13 cellular contexts compared by ENCODE assay signal in the genomic region with DNA sequence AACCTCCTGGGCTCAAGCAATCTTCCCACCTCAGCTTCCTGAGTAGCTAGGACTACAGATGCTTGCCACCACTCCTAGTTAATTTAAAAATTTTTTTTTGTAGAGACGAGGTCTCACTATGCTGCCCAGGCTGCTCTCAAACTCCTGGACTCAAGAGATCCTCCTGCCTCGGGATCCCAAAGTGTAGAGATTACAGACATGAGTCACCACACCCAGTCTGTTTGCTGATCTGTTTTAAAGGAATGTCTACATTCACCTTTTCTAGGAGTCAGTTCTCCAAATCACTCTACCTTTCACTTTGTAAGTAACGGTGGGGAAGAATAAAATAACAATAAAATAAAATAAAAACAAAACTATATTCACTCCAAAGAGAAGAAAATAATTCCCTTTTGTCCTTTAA.
DNase-seq lines count a peak whose midpoint lies in the region; ATAC-seq and TF ChIP-seq lines count a peak whose summit lies in the region.
"Had no signal": no experiment of that assay in that cellular context is flagged by ENCODE, and none has a peak within 500 bp of the region (broad histone marks: within the 10 kb centered on the region; RNA-seq: fewer than 3 reads in every experiment).

No MANE protein-coding gene starts in this region.

- H3K4me2 ChIP-seq in GM23248 (ENCODE audit: unreplicated experiment): peak overlapping the region; percentile 38

- no peak for ATAC-seq in GM21360 (IDR thresholded peaks at IDR 0.05; ENCODE audit: unreplicated experiment)
- ATAC-seq in activated CD8-positive, alpha-beta T cell treated with anti-CD3 and anti-CD28 coated beads, Interleukin-2, amount 10 ng/mL, durations not matched to agents 7 days and 5 days: no peak
- ATAC-seq in activated CD4-positive, alpha-beta T cell treated with anti-CD3 and anti-CD28 coated beads for 36 hours: no peak
- ATAC-seq in HG02763 (IDR thresholded peaks at IDR 0.05; ENCODE audit: unreplicated experiment): no peak

- peaks cover 12% of the 10 kb centered on the region for H3K9me3 Mint-ChIP-seq in activated CD8-positive, alpha-beta T cell treated with anti-CD3 and anti-CD28 coated beads, Interleukin-2, amount 10 ng/mL, durations not matched to agents 7 days and 5 days (ENCODE audit: insufficient read depth)
- peaks cover 14% of the 10 kb centered on the region for H3K9me3 Mint-ChIP-seq in activated CD4-positive, alpha-beta T cell treated with anti-CD3 and anti-CD28 coated beads for 36 hours (ENCODE audit: low read depth)

- H3K4me3 Mint-ChIP-seq in activated CD8-positive, alpha-beta T cell treated with anti-CD3 and anti-CD28 coated beads, Interleukin-2, amount 10 ng/mL, durations not matched to agents 7 days and 5 days: no peak overlapping the region
- no peak overlapping the region for H3K4me3 Mint-ChIP-seq in activated CD4-positive, alpha-beta T cell treated with anti-CD3 and anti-CD28 coated beads for 36 hours
- H3K4me3 Mint-ChIP-seq: T-helper 1 cell treated with Interleukin-12 subunit alpha and Interleukin-12 subunit beta and Interleukin-4 antibody, amounts not matched to agents 30 μg/mL and 1 μg/mL, for 36 hours had no signal

- no peak for TF ChIP-seq EP300 in sigmoid colon (IDR thresholded peaks at IDR 0.05)

- 0 out of 2 replicates have a peak, but pooled peaks cover 3% of the 10 kb centered on the region for H4K20me1 ChIP-seq in GM23248 (ENCODE audit: insufficient read depth)

- H3K4me1 Mint-ChIP-seq in activated CD8-positive, alpha-beta T cell treated with anti-CD3 and anti-CD28 coated beads, Interleukin-2, amount 10 ng/mL, durations not matched to agents 7 days and 5 days (ENCODE audit: low read depth): no peaks in the 10 kb centered on the region
- peaks cover 2% of the 10 kb centered on the region for H3K4me1 Mint-ChIP-seq in activated CD4-positive, alpha-beta T cell treated with anti-CD3 and anti-CD28 coated beads for 36 hours

- peaks cover 55% of the 10 kb centered on the region for H3K4me1 ChIP-seq in GM23248 (ENCODE audit: insufficient read depth)
- H3K4me1 ChIP-seq in sigmoid colon: peaks cover 0 to 73% (median 65%) of the 10 kb centered on the region in 4 donors

- POLR2A ChIA-PET in activated CD8-positive, alpha-beta T cell treated with anti-CD3 and anti-CD28 coated beads, Interleukin-2, amount 10 ng/mL, durations not matched to agents 7 days and 5 days (lab: Charles Lee): interaction anchor here (0.5 kb wide), 1 partner anchor 179 kb away, joined by 3 read pairs; no protein-coding TSS in a partner anchor
- POLR2A ChIA-PET in activated CD4-positive, alpha-beta T cell treated with anti-CD3 and anti-CD28 coated beads for 36 hours (lab: Charles Lee): no interaction called here

- H3F3A ChIP-seq in GM23248 (ENCODE audit: insufficient read depth): peaks cover 87% of the 10 kb centered on the region

- no peak overlapping the region for H2AFZ ChIP-seq in GM23248

- no peak overlapping the region; the same call in 1 of the 2 replicates for H3K9ac ChIP-seq in GM23248

- no peaks in the 10 kb centered on the region for H3K27me3 Mint-ChIP-seq in activated CD8-positive, alpha-beta T cell treated with anti-CD3 and anti-CD28 coated beads, Interleukin-2, amount 10 ng/mL, durations not matched to agents 7 days and 5 days (ENCODE audit: low read depth)
- no peaks in the 10 kb centered on the region for H3K27me3 Mint-ChIP-seq in activated CD4-positive, alpha-beta T cell treated with anti-CD3 and anti-CD28 coated beads for 36 hours

- H3K36me3 ChIP-seq in GM23248 (ENCODE audit: low read depth): peaks cover 37% of the 10 kb centered on the region; the same call in 1 of the 2 replicates
- peaks cover 0 to 7% (median 2%) of the 10 kb centered on the region in 4 donors for H3K36me3 ChIP-seq in sigmoid colon
- H3K36me3 ChIP-seq: lower lobe of right lung had no signal

- DNase-seq in GM23248 (peak; percentile 68), RPMI7951 (ENCODE audit: low read depth) (peak; percentile 69), fibroblast of villous mesenchyme (ENCODE audit: low read depth) (peak; percentile 71), sigmoid colon (no peak)
- no peak for DNase-seq in activated CD8-positive, alpha-beta T cell treated with anti-CD3 and anti-CD28 coated beads, Interleukin-2, amount 10 ng/mL, durations not matched to agents 7 days and 5 days
- DNase-seq in activated CD4-positive, alpha-beta T cell treated with anti-CD3 and anti-CD28 coated beads for 36 hours: no peak
- DNase-seq: COR-L47, KG1, lower lobe of right lung, NCI-H446 treated with DMSO at 0.1 percent for 48 hours had no signal

- intact Hi-C loops in sigmoid colon (cut with DNase I): loop anchor here (5.0 kb wide), 1 partner anchor 48 kb away; no protein-coding TSS in a partner anchor
- intact Hi-C loops in activated CD4-positive, alpha-beta T cell treated with anti-CD3 and anti-CD28 coated beads for 36 hours (cut with DNase I, micrococcal nuclease): no loop called here

- in situ Hi-C loops in GM23248 (cut with MboI): no loop called here

- H3K36me3 Mint-ChIP-seq in activated CD8-positive, alpha-beta T cell treated with anti-CD3 and anti-CD28 coated beads, Interleukin-2, amount 10 ng/mL, durations not matched to agents 7 days and 5 days (ENCODE audit: low read depth): no peaks in the 10 kb centered on the region
- H3K36me3 Mint-ChIP-seq in activated CD4-positive, alpha-beta T cell treated with anti-CD3 and anti-CD28 coated beads for 36 hours (ENCODE audit: low read depth): peaks cover 5% of the 10 kb centered on the region

- no peaks in the 10 kb centered on the region for H3K27me3 ChIP-seq in GM23248 (replicated peaks; ENCODE audit: insufficient read depth)
- no peaks in the 10 kb centered on the region for H3K27me3 ChIP-seq in sigmoid colon

- H3K79me2 ChIP-seq in GM23248 (ENCODE audit: insufficient read depth): peaks cover 100% of the 10 kb centered on the region

- H3K27ac Mint-ChIP-seq in activated CD8-positive, alpha-beta T cell treated with anti-CD3 and anti-CD28 coated beads, Interleukin-2, amount 10 ng/mL, durations not matched to agents 7 days and 5 days: no peak overlapping the region
- no peak overlapping the region for H3K27ac Mint-ChIP-seq in activated CD4-positive, alpha-beta T cell treated with anti-CD3 and anti-CD28 coated beads for 36 hours
- H3K27ac Mint-ChIP-seq: T-helper 1 cell treated with Interleukin-12 subunit alpha and Interleukin-12 subunit beta and Interleukin-4 antibody, amounts not matched to agents 30 μg/mL and 1 μg/mL, for 36 hours had no signal

- H3K9me2 ChIP-seq in GM23248 (ENCODE audit: insufficient read depth): no peaks in the 10 kb centered on the region

- H3K27ac ChIP-seq in GM23248 (peak overlapping the region; percentile 66), sigmoid colon (peak overlapping the region; percentile 52 to 88 (median 74))
- H3K27ac ChIP-seq: lower lobe of right lung had no signal

- TF ChIP-seq CTCF in fibroblast of villous mesenchyme (IDR thresholded peaks at IDR 0.05; ENCODE audit: insufficient read depth, low read depth, low read length): no peak
- no peak for TF ChIP-seq CTCF in sigmoid colon (IDR thresholded peaks at IDR 0.05)

- CTCF ChIA-PET in activated CD8-positive, alpha-beta T cell treated with anti-CD3 and anti-CD28 coated beads, Interleukin-2, amount 10 ng/mL, durations not matched to agents 7 days and 5 days (lab: Charles Lee): no interaction called here
- CTCF ChIA-PET in activated CD4-positive, alpha-beta T cell treated with anti-CD3 and anti-CD28 coated beads for 36 hours (lab: Charles Lee): interaction anchor here (0.5 kb wide), 1 partner anchor 149 kb away, joined by 3 read pairs; no protein-coding TSS in a partner anchor

- H3K9me3 ChIP-seq in GM23248 (ENCODE audit: low read depth): no peaks in the 10 kb centered on the region
- no peaks in the 10 kb centered on the region for H3K9me3 ChIP-seq in sigmoid colon

- no peak for TF ChIP-seq POLR2A in sigmoid colon (IDR thresholded peaks at IDR 0.05)

- H3K4me3 ChIP-seq in GM23248 (no peak overlapping the region), fibroblast of villous mesenchyme (ENCODE audit: low read depth, low read length) (no peak overlapping the region), sigmoid colon (no peak overlapping the region)
- H3K4me3 ChIP-seq: lower lobe of right lung had no signal

- WGBS in GM23248 (ENCODE audit: low coverage in 1 of 2, low lambda C conversion rate in 2 of 2, missing lambda C conversion rate in 2 of 2), 2 experiments: 35 to 37% methylated on average over 3 of the region's 3 CpGs
- WGBS in sigmoid colon, 2 donors: 45 to 73% methylated on average over 3 of the region's 3 CpGs

Comparison
In these comparisons a context has a peak if more than half of its experiments do, and no peak if none do; other contexts are left out.
1. DNase-seq: peak in GM23248 (single experiment), RPMI7951 (single experiment) and fibroblast of villous mesenchyme (single experiment); none in sigmoid colon (single experiment), activated CD8-positive, alpha-beta T cell treated with anti-CD3 and anti-CD28 coated beads, Interleukin-2, amount 10 ng/mL, durations not matched to agents 7 days and 5 days (single experiment) and activated CD4-positive, alpha-beta T cell treated with anti-CD3 and anti-CD28 coated beads for 36 hours (single experiment).